ENCODE assay signal across 30 cellular contexts in genomic region chr13:45717324-45717723, GRCh38. TPM values are rescaled to one million over a fixed set of nuclear protein-coding genes. Genes with fewer than 3 reads are reported as not detected.
"Had no signal": no experiment of that assay in that cellular context is flagged by ENCODE, and none has a peak within 500 bp of the region (broad histone marks: within the 10 kb centered on the region; RNA-seq: fewer than 3 reads in every experiment).

No MANE protein-coding gene starts in this region.

- H3K36me3 ChIP-seq: esophagus muscularis mucosa, gastrocnemius medialis, heart left ventricle had no signal

- H3K27me3 ChIP-seq: body of pancreas, esophagus muscularis mucosa, gastrocnemius medialis had no signal

- H3K27ac ChIP-seq: body of pancreas, esophagus muscularis mucosa, foreskin keratinocyte, gastrocnemius medialis, heart left ventricle had no signal

- H3K4me3 ChIP-seq: body of pancreas, esophagus muscularis mucosa, gastrocnemius medialis, heart left ventricle had no signal

- H3K4me1 ChIP-seq: esophagus muscularis mucosa, foreskin keratinocyte, gastrocnemius medialis, heart left ventricle had no signal

- H3K9me3 ChIP-seq: body of pancreas, gastrocnemius medialis, heart left ventricle had no signal

- FAIRE-seq: colon had no signal

- ATAC-seq: body of pancreas; effector memory CD8-positive, alpha-beta T cell; foreskin keratinocyte; gastrocnemius medialis; heart left ventricle had no signal

- DNase-seq: activated CD4-positive, alpha-beta memory T cell treated with anti-CD3 and anti-CD28 coated beads, Interleukin-2, amount 10 ng/mL, durations not matched to agents 7 days and 5 days; activated CD4-positive, alpha-beta T cell treated with anti-CD3 and anti-CD28 coated beads for 36 hours; activated CD4-positive, alpha-beta T cell treated with anti-CD3 and anti-CD28 coated beads, Interleukin-2, amount 10 ng/mL, durations not matched to agents 7 days and 5 days; activated CD4-positive, alpha-beta T cell treated with anti-CD3 and anti-CD28 coated beads, Interleukin-2, amount 50 U/mL, for 4 hours; activated CD4-positive, CD25-positive, alpha-beta regulatory T cell; activated CD4-positive, CD25-positive, alpha-beta regulatory T cell treated with anti-CD3 and anti-CD28 coated beads, Interleukin-2, amount 50 U/mL, for 72 hours; activated CD8-positive, alpha-beta memory T cell treated with anti-CD3 and anti-CD28 coated beads, Interleukin-2, amount 50 U/mL, for 48 hours; activated effector memory CD4-positive, alpha-beta T cell treated with Interleukin-2 at 50 U/mL for 16 hours; activated gamma-delta T cell treated with Interleukin-2 at 50 U/mL for 16 hours; activated naive CD4-positive, alpha-beta T cell treated with anti-CD3 and anti-CD28 coated beads, Interleukin-2, amount 50 U/mL, for 16 hours; activated naive CD4-positive, alpha-beta T cell treated with Interleukin-2 at 50 U/mL for 16 hours; activated T-cell treated with anti-CD3 and anti-CD28 coated beads for 4 hours; activated T-cell treated with anti-CD3 and anti-CD28 coated beads, Interleukin-2, amount 50 U/mL, for 24 hours; anterior cingulate cortex; cortex of kidney; dermis blood vessel endothelial cell; effector CD4-positive, alpha-beta T cell; effector memory CD8-positive, alpha-beta T cell; gastrocnemius medialis; glutamatergic neuron; heart left ventricle; hypothalamus; T1000 had no signal

RNA-seq across cellular contexts. Expression of gene CBY2, which starts 15.2 kb away (rescaled TPM):
- total RNA-seq: activated CD4-positive, alpha-beta memory T cell treated with anti-CD3 and anti-CD28 coated beads, Interleukin-2, amount 10 ng/mL, durations not matched to agents 7 days and 5 days; activated CD4-positive, alpha-beta T cell treated with anti-CD3 and anti-CD28 coated beads for 36 hours; activated CD4-positive, alpha-beta T cell treated with anti-CD3 and anti-CD28 coated beads, Interleukin-2, amount 10 ng/mL, durations not matched to agents 7 days and 5 days; activated T-helper 17 cell treated with anti-CD3 and anti-CD28 coated beads, Interleukin-2, amount 50 U/mL, for 72 hours; body of pancreas; chondrocyte; dermis blood vessel endothelial cell; esophagus muscularis mucosa; foreskin keratinocyte; gastrocnemius medialis; heart left ventricle had no signal
- polyA plus RNA-seq: adipose tissue, foreskin keratinocyte, heart left ventricle had no signal
